9 cellular contexts compared by ENCODE assay signal in genomic region chr1:221840511-221841243, GRCh38.
DNase-seq lines count a peak whose midpoint lies in the region; ATAC-seq lines count a peak whose summit lies in the region.
"Had no signal": no experiment of that assay in that cellular context is flagged by ENCODE, and none has a peak within 500 bp of the region (broad histone marks: within the 10 kb centered on the region; RNA-seq: fewer than 3 reads in every experiment).

No MANE protein-coding gene starts in this region.

- H3K4me1 Mint-ChIP-seq in activated CD4-positive, alpha-beta T cell treated with anti-CD3 and anti-CD28 coated beads, Interleukin-2, amount 10 ng/mL, durations not matched to agents 24 days and 14 days: peaks cover 42% of the 10 kb centered on the region
- peaks cover 46% of the 10 kb centered on the region for H3K4me1 Mint-ChIP-seq in stimulated activated memory B cell treated with anti-CD40 and anti-IgM and Interleukin-4, amounts not matched to agents 10 μg/mL and 1 μg/mL and 100 μg/mL, for 72 hours

- peaks cover 1% of the 10 kb centered on the region for H3K36me3 Mint-ChIP-seq in activated CD4-positive, alpha-beta T cell treated with anti-CD3 and anti-CD28 coated beads, Interleukin-2, amount 10 ng/mL, durations not matched to agents 24 days and 14 days (ENCODE audit: low read depth)
- H3K36me3 Mint-ChIP-seq in stimulated activated memory B cell treated with anti-CD40 and anti-IgM and Interleukin-4, amounts not matched to agents 10 μg/mL and 1 μg/mL and 100 μg/mL, for 72 hours: no peaks in the 10 kb centered on the region

- intact Hi-C loops in activated CD4-positive, alpha-beta T cell treated with anti-CD3 and anti-CD28 coated beads, Interleukin-2, amount 10 ng/mL, durations not matched to agents 24 days and 14 days (cut with micrococcal nuclease): loop anchor here (1.0 kb wide), 1 partner anchor 11 kb away; no protein-coding TSS in a partner anchor
- intact Hi-C loops in aorta (cut with DNase I): no loop called here
- intact Hi-C loops in head of caudate nucleus (cut with DNase I): loop anchor here (5.0 kb wide), 1 partner anchor 48 kb away; no protein-coding TSS in a partner anchor

- no peaks in the 10 kb centered on the region for H3K27me3 Mint-ChIP-seq in activated CD4-positive, alpha-beta T cell treated with anti-CD3 and anti-CD28 coated beads, Interleukin-2, amount 10 ng/mL, durations not matched to agents 24 days and 14 days
- no peaks in the 10 kb centered on the region for H3K27me3 Mint-ChIP-seq in stimulated activated memory B cell treated with anti-CD40 and anti-IgM and Interleukin-4, amounts not matched to agents 10 μg/mL and 1 μg/mL and 100 μg/mL, for 72 hours

- H3K27ac ChIP-seq in esophagus (ENCODE audit: low read depth in 2 of 2, low read length in 1 of 2): peak overlapping the region; percentile 60 to 75
- H3K27ac ChIP-seq in aorta (ENCODE audit: low read depth in 1 of 2, low read length in 2 of 2): no peak overlapping the region

- H3K36me3 ChIP-seq in esophagus (ENCODE audit: control insufficient read depth in 2 of 2, insufficient read depth in 2 of 2, low read length in 1 of 2) (no peaks in the 10 kb centered on the region), aorta (ENCODE audit: control insufficient read depth in 1 of 2, insufficient read depth in 2 of 2, low read length in 1 of 2) (no peaks in the 10 kb centered on the region)

- H3K27me3 ChIP-seq in esophagus (ENCODE audit: control insufficient read depth in 1 of 2, insufficient read depth in 2 of 2, low read length in 2 of 2): no peaks in the 10 kb centered on the region
- no peaks in the 10 kb centered on the region for H3K27me3 ChIP-seq in aorta (ENCODE audit: control insufficient read depth in 1 of 2, insufficient read depth in 2 of 2, low read length in 1 of 2)

- H3K4me3 Mint-ChIP-seq in activated CD4-positive, alpha-beta T cell treated with anti-CD3 and anti-CD28 coated beads, Interleukin-2, amount 10 ng/mL, durations not matched to agents 24 days and 14 days: no peak overlapping the region
- no peak overlapping the region for H3K4me3 Mint-ChIP-seq in stimulated activated memory B cell treated with anti-CD40 and anti-IgM and Interleukin-4, amounts not matched to agents 10 μg/mL and 1 μg/mL and 100 μg/mL, for 72 hours

- H3K4me3 ChIP-seq in esophagus (ENCODE audit: low read depth in 1 of 2, low read length in 2 of 2): no peak overlapping the region
- H3K4me3 ChIP-seq in aorta (ENCODE audit: low read length in 2 of 2): no peak overlapping the region

- peak; percentile 54 for DNase-seq in activated CD4-positive, alpha-beta T cell treated with anti-CD3 and anti-CD28 coated beads, Interleukin-2, amount 10 ng/mL, durations not matched to agents 24 days and 14 days
- no peak for DNase-seq in activated CD4-positive, alpha-beta T cell treated with anti-CD3 and anti-CD28 coated beads for 48 hours
- DNase-seq in aorta (no peak), head of caudate nucleus (no peak)
- DNase-seq: effector CD8-positive, alpha-beta T cell had no signal

- 74 to 80% methylated on average over 5 of the region's 5 CpGs for WGBS in esophagus, 2 donors
- WGBS in aorta, 2 donors: 65 to 68% methylated on average over 5 of the region's 5 CpGs

- H3K9me3 ChIP-seq in esophagus (ENCODE audit: control insufficient read depth in 2 of 2, insufficient read depth in 1 of 2, low read depth in 1 of 2, low read length in 1 of 2) (no peaks in the 10 kb centered on the region), aorta (ENCODE audit: control insufficient read depth, low read length) (no peaks in the 10 kb centered on the region)

- no peaks in the 10 kb centered on the region for H3K9me3 Mint-ChIP-seq in activated CD4-positive, alpha-beta T cell treated with anti-CD3 and anti-CD28 coated beads, Interleukin-2, amount 10 ng/mL, durations not matched to agents 24 days and 14 days
- H3K9me3 Mint-ChIP-seq in stimulated activated memory B cell treated with anti-CD40 and anti-IgM and Interleukin-4, amounts not matched to agents 10 μg/mL and 1 μg/mL and 100 μg/mL, for 72 hours: no peaks in the 10 kb centered on the region

- ATAC-seq in HG03378 (IDR thresholded peaks at IDR 0.05; ENCODE audit: unreplicated experiment) (peak; percentile 56), HG03039 (IDR thresholded peaks at IDR 0.05; ENCODE audit: unreplicated experiment) (no peak), aorta (ENCODE audit: low FRiP score) (no peak)
- ATAC-seq in stimulated activated memory B cell treated with anti-CD40 and anti-IgM and Interleukin-4, amounts not matched to agents 10 μg/mL and 1 μg/mL and 100 μg/mL, for 72 hours: peak; percentile 78

- H3K27ac Mint-ChIP-seq in activated CD4-positive, alpha-beta T cell treated with anti-CD3 and anti-CD28 coated beads, Interleukin-2, amount 10 ng/mL, durations not matched to agents 24 days and 14 days: peak overlapping the region; percentile 80
- H3K27ac Mint-ChIP-seq in stimulated activated memory B cell treated with anti-CD40 and anti-IgM and Interleukin-4, amounts not matched to agents 10 μg/mL and 1 μg/mL and 100 μg/mL, for 72 hours: peak overlapping the region; percentile 69

- H3K4me1 ChIP-seq in esophagus (ENCODE audit: control insufficient read depth in 2 of 2, insufficient read depth in 2 of 2, low read length in 1 of 2) (peaks cover 0 to 11% of the 10 kb centered on the region in 2 donors), aorta (ENCODE audit: control insufficient read depth in 1 of 2, insufficient read depth in 2 of 2, low read length in 2 of 2) (no peaks in the 10 kb centered on the region)

Comparison
In these comparisons a context has a peak if more than half of its experiments do, and no peak if none do; other contexts are left out.
1. ATAC-seq: peak in HG03378 (single experiment) and stimulated activated memory B cell treated with anti-CD40 and anti-IgM and Interleukin-4, amounts not matched to agents 10 μg/mL and 1 μg/mL and 100 μg/mL, for 72 hours (single experiment); none in HG03039 (single experiment) and aorta (single experiment).
2. H3K27ac ChIP-seq: peak in esophagus (2 of 2); none in aorta (0 of 2).
3. intact Hi-C loops: an anchor here in activated CD4-positive, alpha-beta T cell treated with anti-CD3 and anti-CD28 coated beads, Interleukin-2, amount 10 ng/mL, durations not matched to agents 24 days and 14 days (1.0 kb wide) and head of caudate nucleus (5.0 kb wide); none called in aorta.